In the genomic region with DNA sequence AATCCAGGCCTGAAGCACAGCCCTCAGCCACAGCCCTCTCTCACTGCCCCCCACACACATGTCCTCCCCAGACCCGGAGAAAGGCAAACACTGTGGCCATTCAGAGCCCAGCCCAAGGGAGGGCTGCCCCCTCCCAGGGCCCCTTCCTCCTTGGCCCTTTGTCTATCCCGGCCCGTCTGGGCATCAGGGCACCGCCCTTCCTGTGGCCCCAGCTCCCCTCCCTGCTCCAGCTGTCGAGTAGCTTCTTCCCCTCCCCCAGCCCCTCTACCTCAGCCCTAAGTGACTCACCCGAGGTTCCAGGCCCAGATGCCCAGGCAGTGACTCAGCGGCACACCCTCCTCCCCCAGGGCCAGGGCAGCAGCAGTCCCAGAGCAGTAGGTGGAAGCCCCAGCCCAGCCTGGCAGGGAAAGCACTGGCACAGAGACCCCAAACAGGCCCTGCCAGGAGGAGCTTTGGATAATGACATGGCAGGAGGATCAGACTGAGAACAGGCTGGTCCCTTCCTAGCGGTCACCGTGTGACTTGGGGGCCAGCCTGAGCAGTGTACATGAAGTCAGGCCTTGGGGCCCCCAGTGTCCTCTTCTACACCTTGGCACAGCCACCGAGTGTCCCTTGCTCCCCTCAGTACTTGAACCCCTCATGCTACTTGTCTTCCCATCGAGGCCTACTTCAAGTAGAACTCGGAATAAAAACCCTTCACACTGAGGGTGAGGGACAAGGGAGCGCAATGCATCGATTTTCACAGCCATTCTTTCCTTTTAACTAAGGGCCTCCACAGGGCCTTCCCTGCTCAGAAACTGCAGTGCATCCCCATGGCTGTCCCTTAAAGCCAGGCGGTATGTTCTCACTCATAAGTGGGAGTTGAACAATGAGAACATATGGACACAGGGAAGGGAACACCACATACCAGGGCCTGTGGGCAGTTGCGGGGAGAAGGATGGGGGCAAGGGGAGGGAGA, we compare ENCODE assay signal across 1 cellular context.
TF ChIP-seq lines count a peak whose summit lies in the region.

No MANE protein-coding gene starts in this region.

TF ChIP-seq in HEK293, 187 proteins besides CTCF, POLR2A, EP300 and RAD21 (continued from another document):
- TF ChIP-seq, protein P1, sequence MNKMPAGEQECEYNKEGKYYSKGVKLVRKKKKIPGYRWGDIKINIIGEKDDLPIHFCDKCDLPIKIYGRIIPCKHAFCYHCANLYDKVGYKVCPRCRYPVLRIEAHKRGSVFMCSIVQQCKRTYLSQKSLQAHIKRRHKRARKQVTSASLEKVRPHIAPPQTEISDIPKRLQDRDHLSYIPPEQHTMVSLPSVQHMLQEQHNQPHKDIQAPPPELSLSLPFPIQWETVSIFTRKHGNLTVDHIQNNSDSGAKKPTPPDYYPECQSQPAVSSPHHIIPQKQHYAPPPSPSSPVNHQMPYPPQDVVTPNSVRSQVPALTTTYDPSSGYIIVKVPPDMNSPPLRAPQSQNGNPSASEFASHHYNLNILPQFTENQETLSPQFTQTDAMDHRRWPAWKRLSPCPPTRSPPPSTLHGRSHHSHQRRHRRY (tag by site-specific recombination; IDR thresholded peaks at IDR 0.05), result no peak
- TF ChIP-seq ZNF302 (tag by site-specific recombination; IDR thresholded peaks at IDR 0.05; ENCODE audit: low read depth) (no peak), ZNF792 (tag by site-specific recombination; IDR thresholded peaks at IDR 0.05) (0 out of 2 replicates have a peak, but pooled peaks have one; percentile 27), ZNF350 (tag by site-specific recombination; IDR thresholded peaks at IDR 0.05) (no peak), ZNF311 (tag by site-specific recombination; IDR thresholded peaks at IDR 0.05; ENCODE audit: borderline replicate concordance) (no peak), ZFP3 (tag by site-specific recombination; IDR thresholded peaks at IDR 0.05; ENCODE audit: low read depth) (no peak), HOXC10 (CRISPR knock-in tag; IDR thresholded peaks at IDR 0.05) (no peak), ZFP69B (tag by site-specific recombination; IDR thresholded peaks at IDR 0.05) (peak; percentile 88), ZNF175 (tag by site-specific recombination; IDR thresholded peaks at IDR 0.05) (no peak), MZF1 (tag by site-specific recombination; IDR thresholded peaks at IDR 0.05; ENCODE audit: borderline replicate concordance) (no peak), TRIM28 (IDR thresholded peaks at IDR 0.05; ENCODE audit: borderline replicate concordance, low read length) (no peak), ZNF623 (tag by site-specific recombination; IDR thresholded peaks at IDR 0.05) (peak; percentile 18; the same call in 1 of the 2 replicates), ZBTB7A (tag by site-specific recombination; IDR thresholded peaks at IDR 0.05; ENCODE audit: low read depth) (no peak), ZXDB (tag by site-specific recombination; IDR thresholded peaks at IDR 0.05) (peak; percentile 91)
- TF ChIP-seq, protein P2, sequence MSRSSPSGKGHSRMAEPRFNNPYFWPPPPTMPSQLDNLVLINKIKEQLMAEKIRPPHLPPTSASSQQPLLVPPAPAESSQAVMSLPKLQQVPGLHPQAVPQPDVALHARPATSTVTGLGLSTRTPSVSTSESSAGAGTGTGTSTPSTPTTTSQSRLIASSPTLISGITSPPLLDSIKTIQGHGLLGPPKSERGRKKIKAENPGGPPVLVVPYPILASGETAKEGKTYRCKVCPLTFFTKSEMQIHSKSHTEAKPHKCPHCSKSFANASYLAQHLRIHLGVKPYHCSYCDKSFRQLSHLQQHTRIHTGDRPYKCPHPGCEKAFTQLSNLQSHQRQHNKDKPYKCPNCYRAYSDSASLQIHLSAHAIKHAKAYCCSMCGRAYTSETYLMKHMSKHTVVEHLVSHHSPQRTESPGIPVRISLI (tag by site-specific recombination; IDR thresholded peaks at IDR 0.05), result no peak
- TF ChIP-seq, protein P3, sequence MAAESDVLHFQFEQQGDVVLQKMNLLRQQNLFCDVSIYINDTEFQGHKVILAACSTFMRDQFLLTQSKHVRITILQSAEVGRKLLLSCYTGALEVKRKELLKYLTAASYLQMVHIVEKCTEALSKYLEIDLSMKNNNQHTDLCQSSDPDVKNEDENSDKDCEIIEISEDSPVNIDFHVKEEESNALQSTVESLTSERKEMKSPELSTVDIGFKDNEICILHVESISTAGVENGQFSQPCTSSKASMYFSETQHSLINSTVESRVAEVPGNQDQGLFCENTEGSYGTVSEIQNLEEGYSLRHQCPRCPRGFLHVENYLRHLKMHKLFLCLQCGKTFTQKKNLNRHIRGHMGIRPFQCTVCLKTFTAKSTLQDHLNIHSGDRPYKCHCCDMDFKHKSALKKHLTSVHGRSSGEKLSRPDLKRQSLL (tag by site-specific recombination; IDR thresholded peaks at IDR 0.05), result no peak
- TF ChIP-seq, protein P4, sequence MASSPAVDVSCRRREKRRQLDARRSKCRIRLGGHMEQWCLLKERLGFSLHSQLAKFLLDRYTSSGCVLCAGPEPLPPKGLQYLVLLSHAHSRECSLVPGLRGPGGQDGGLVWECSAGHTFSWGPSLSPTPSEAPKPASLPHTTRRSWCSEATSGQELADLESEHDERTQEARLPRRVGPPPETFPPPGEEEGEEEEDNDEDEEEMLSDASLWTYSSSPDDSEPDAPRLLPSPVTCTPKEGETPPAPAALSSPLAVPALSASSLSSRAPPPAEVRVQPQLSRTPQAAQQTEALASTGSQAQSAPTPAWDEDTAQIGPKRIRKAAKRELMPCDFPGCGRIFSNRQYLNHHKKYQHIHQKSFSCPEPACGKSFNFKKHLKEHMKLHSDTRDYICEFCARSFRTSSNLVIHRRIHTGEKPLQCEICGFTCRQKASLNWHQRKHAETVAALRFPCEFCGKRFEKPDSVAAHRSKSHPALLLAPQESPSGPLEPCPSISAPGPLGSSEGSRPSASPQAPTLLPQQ (tag by site-specific recombination; IDR thresholded peaks at IDR 0.05), result peak; percentile 93
- TF ChIP-seq, protein P5, sequence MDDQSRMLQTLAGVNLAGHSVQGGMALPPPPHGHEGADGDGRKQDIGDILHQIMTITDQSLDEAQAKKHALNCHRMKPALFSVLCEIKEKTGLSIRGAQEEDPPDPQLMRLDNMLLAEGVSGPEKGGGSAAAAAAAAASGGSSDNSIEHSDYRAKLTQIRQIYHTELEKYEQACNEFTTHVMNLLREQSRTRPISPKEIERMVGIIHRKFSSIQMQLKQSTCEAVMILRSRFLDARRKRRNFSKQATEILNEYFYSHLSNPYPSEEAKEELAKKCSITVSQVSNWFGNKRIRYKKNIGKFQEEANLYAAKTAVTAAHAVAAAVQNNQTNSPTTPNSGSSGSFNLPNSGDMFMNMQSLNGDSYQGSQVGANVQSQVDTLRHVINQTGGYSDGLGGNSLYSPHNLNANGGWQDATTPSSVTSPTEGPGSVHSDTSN (CRISPR knock-in tag; IDR thresholded peaks at IDR 0.05), result 0 out of 2 replicates have a peak, but pooled peaks have one; percentile 42
- TF ChIP-seq, protein P6, sequence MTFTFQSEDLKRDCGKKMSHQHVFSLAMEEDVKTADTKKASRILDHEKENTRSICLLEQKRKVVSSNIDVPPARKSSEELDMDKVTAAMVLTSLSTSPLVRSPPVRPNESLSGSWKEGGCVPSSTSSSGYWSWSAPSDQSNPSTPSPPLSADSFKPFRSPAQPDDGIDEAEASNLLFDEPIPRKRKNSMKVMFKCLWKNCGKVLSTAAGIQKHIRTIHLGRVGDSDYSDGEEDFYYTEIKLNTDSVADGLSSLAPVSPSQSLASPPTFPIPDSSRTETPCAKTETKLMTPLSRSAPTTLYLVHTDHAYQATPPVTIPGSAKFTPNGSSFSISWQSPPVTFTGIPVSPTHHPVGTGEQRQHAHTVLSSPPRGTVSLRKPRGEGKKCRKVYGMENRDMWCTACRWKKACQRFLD (tag by site-specific recombination; IDR thresholded peaks at IDR 0.05), result no peak
- TF ChIP-seq, protein P7, sequence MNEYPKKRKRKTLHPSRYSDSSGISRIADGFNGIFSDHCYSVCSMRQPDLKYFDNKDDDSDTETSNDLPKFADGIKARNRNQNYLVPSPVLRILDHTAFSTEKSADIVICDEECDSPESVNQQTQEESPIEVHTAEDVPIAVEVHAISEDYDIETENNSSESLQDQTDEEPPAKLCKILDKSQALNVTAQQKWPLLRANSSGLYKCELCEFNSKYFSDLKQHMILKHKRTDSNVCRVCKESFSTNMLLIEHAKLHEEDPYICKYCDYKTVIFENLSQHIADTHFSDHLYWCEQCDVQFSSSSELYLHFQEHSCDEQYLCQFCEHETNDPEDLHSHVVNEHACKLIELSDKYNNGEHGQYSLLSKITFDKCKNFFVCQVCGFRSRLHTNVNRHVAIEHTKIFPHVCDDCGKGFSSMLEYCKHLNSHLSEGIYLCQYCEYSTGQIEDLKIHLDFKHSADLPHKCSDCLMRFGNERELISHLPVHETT (tag by site-specific recombination; IDR thresholded peaks at IDR 0.05), result peak; percentile 95
